Comparison of ENCODE assay signal across 8 cellular contexts in the genomic region with DNA sequence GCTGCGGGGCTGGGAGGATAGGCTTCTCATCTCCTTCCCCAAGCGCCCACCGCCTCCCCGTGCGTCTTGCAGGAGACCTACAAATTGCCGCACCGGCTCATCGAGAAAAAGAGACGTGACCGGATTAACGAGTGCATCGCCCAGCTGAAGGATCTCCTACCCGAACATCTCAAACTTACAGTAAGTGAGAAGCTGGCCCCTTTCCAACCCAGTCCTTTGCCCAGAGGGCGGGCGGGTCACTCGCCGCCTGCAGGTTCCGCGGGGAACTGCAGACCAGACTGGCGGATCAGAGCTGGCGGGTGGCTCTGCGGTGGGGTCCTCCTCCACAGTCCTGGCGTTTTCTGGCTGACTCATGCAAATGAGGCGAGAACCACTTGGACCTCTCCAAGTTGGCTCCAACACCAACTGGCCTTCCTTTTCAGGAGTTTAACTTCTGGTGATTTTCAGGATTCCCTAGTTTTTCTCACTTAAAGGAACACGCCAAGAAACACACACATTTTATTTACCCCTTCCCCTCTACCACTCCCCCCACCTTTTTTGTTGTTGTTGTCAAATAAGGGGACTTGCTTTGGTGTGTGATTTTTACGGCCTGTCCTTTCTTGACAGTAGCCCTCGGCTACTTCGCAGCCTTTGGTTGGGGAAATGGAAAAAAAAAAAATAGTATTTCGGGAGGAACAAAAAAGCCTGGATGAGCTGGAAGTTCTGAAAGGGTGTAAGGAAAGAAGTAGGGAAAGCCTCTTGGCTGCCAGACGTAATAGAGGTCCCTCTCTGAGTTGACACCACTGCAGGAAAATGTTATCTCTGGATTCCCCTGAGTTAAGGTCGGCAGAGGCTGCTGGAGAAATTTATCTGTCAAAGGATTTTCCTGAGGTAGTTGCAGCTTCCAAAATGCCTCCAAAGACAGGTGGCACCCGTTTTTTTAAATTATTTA. TPM values are rescaled to one million over a fixed set of nuclear protein-coding genes. Genes with fewer than 3 reads are reported as not detected.
DNase-seq lines count a peak whose midpoint lies in the region; ATAC-seq and TF ChIP-seq lines count a peak whose summit lies in the region.

No MANE protein-coding gene starts in this region.

- H3F3A ChIP-seq in SK-N-SH (replicated peaks; ENCODE audit: insufficient read depth): peaks cover 47% of the 10 kb centered on the region

- H3K79me2 ChIP-seq in KMS-11 (ENCODE audit: insufficient read depth, low read depth): no peaks in the 10 kb centered on the region
- H3K79me2 ChIP-seq in SK-N-SH (ENCODE audit: insufficient read depth): peaks cover 57% of the 10 kb centered on the region

- H3K9me3 ChIP-seq in SK-N-SH (no peaks in the 10 kb centered on the region), suprapubic skin (no peaks in the 10 kb centered on the region)

- no peaks in the 10 kb centered on the region for H3K9me3 Mint-ChIP-seq in activated naive CD4-positive, alpha-beta T cell treated with anti-CD3 and anti-CD28 coated beads, Interleukin-2, amount 50 U/mL, for 24 hours

- peaks cover 15% of the 10 kb centered on the region for H3K36me3 Mint-ChIP-seq in activated naive CD4-positive, alpha-beta T cell treated with anti-CD3 and anti-CD28 coated beads, Interleukin-2, amount 50 U/mL, for 24 hours

- TF ChIP-seq EP300 in SK-N-SH (IDR thresholded peaks at IDR 0.05; ENCODE audit: borderline replicate concordance in 1 of 2, low read depth in 1 of 2, low read length in 1 of 2) (peak in 1 of 2 experiments; percentile 56; a peak in 1 of 4 replicates), suprapubic skin (IDR thresholded peaks at IDR 0.05) (no peak)

- no peaks in the 10 kb centered on the region for H3K9me2 ChIP-seq in SK-N-SH

- peak; percentile 75 for TF ChIP-seq CTCF in KMS-11 (conservative IDR thresholded peaks at IDR 0.05; ENCODE audit: low read depth, low read length)
- TF ChIP-seq CTCF in SK-N-SH (IDR thresholded peaks at IDR 0.05): peak; percentile 89
- peak in 2 of 3 donors; percentile 93 to 98 for TF ChIP-seq CTCF in omental fat pad (IDR thresholded peaks at IDR 0.05)
- TF ChIP-seq CTCF in suprapubic skin (IDR thresholded peaks at IDR 0.05): peak; percentile 98 to 99

- WGBS in SK-N-SH (ENCODE audit: low lambda C conversion rate): 17% methylated on average over 15 of the region's 32 CpGs
- 2% methylated on average over 32 of the region's 32 CpGs for WGBS in suprapubic skin

- H3K9ac ChIP-seq in KMS-11: peak overlapping the region; percentile 57; the same call in 1 of the 2 replicates
- H3K9ac ChIP-seq in SK-N-SH: peak overlapping the region; percentile 98

- no peaks in the 10 kb centered on the region for H3K27me3 ChIP-seq in KMS-11 (ENCODE audit: insufficient read depth, low read depth)
- no peaks in the 10 kb centered on the region for H3K27me3 ChIP-seq in SK-N-SH (ENCODE audit: insufficient read depth)
- H3K27me3 ChIP-seq in suprapubic skin: no peaks in the 10 kb centered on the region

- in situ Hi-C loops in GM18951 (cut with MboI; ENCODE audit: low sequenced_read_pairs, unreplicated experiment): no loop called here

- H3K27ac Mint-ChIP-seq in activated naive CD4-positive, alpha-beta T cell treated with anti-CD3 and anti-CD28 coated beads, Interleukin-2, amount 50 U/mL, for 24 hours: peak overlapping the region; percentile 95

- ATAC-seq in omental fat pad (ENCODE audit: low FRiP score): peak; percentile 20

- peak overlapping the region; percentile 66 for H2AFZ ChIP-seq in KMS-11 (ENCODE audit: low read depth)
- no peak overlapping the region; the same call in 1 of the 2 replicates for H2AFZ ChIP-seq in SK-N-SH (ENCODE audit: low read depth)

- peak; percentile 85 for DNase-seq in AG08395 (ENCODE audit: low spot score)
- DNase-seq in SK-N-SH: peak; percentile 82
- peak; percentile 71 for DNase-seq in globus pallidus (ENCODE audit: low spot score)
- peak; percentile 94 for DNase-seq in omental fat pad (ENCODE audit: low spot score)
- DNase-seq in suprapubic skin (ENCODE audit: low spot score in 2 of 2): peak; percentile 95 to 96

- H3K4me2 ChIP-seq in KMS-11: peak overlapping the region; percentile 73
- peak overlapping the region; percentile 76 for H3K4me2 ChIP-seq in SK-N-SH

- H3K4me3 ChIP-seq in KMS-11 (IDR thresholded peaks at IDR 0.05; ENCODE audit: insufficient read depth, low read depth, low read length) (peak overlapping the region; percentile 80), SK-N-SH (ENCODE audit: low read depth in 2 of 2, low read length in 1 of 2) (peak overlapping the region; percentile 69 to 98), suprapubic skin (peak overlapping the region; percentile 97)

- peak; percentile 60 for TF ChIP-seq RAD21 in SK-N-SH (IDR thresholded peaks at IDR 0.05; ENCODE audit: low read length)

- H3K27me3 Mint-ChIP-seq in activated naive CD4-positive, alpha-beta T cell treated with anti-CD3 and anti-CD28 coated beads, Interleukin-2, amount 50 U/mL, for 24 hours: no peaks in the 10 kb centered on the region

- POLR2A ChIA-PET in SK-N-SH (lab: Yijun Ruan, JAX): interaction anchor here (1.7 kb wide), 1 partner anchor 48 kb away, joined by 5 read pairs; no protein-coding TSS in a partner anchor

- H4K20me1 ChIP-seq in KMS-11 (ENCODE audit: insufficient read depth): no peaks in the 10 kb centered on the region
- H4K20me1 ChIP-seq in SK-N-SH (ENCODE audit: insufficient read depth): peaks cover 16% of the 10 kb centered on the region

- CTCF ChIA-PET in SK-N-SH (lab: Yijun Ruan, JAX): interaction anchor here (0.6 to 16.3 kb wide), 36 partner anchors 12 to 470 kb away, joined by 3 to 277 read pairs (median 4); no protein-coding TSS in a partner anchor

- peak overlapping the region; percentile 97 for H3K4me3 Mint-ChIP-seq in activated naive CD4-positive, alpha-beta T cell treated with anti-CD3 and anti-CD28 coated beads, Interleukin-2, amount 50 U/mL, for 24 hours

- H3K4me1 ChIP-seq in KMS-11 (ENCODE audit: low read depth, poor library complexity, severe bottlenecking) (peaks cover 21% of the 10 kb centered on the region), SK-N-SH (ENCODE audit: control insufficient read depth in 1 of 2, insufficient read depth in 2 of 2, low read depth in 1 of 2, low read length in 1 of 2) (peaks cover 28 to 37% of the 10 kb centered on the region in 2 experiments; a peak in 3 of 4 replicates), suprapubic skin (peaks cover 70% of the 10 kb centered on the region)

- H3K27ac ChIP-seq in KMS-11 (peak overlapping the region; percentile 32; the same call in 1 of the 2 replicates), SK-N-SH (ENCODE audit: low read depth in 2 of 2, low read length in 1 of 2) (peak overlapping the region; percentile 91 to 95), suprapubic skin (peak overlapping the region; percentile 100)

- H3K36me3 ChIP-seq in KMS-11 (ENCODE audit: insufficient read depth): no peaks in the 10 kb centered on the region
- H3K36me3 ChIP-seq in SK-N-SH (replicated peaks in 1 of 2; ENCODE audit: control insufficient read depth in 1 of 2, insufficient read depth in 2 of 2, low read length in 1 of 2): peaks cover 26% of the 10 kb centered on the region in 2 experiments
- H3K36me3 ChIP-seq in suprapubic skin: peaks cover 9% of the 10 kb centered on the region

- TF ChIP-seq POLR2A in GM18951 (IDR thresholded peaks at IDR 0.05; ENCODE audit: extremely low read depth, insufficient read depth, insufficient read length) (peak; percentile 46), suprapubic skin (IDR thresholded peaks at IDR 0.05) (no peak)

- peaks cover 64% of the 10 kb centered on the region for H3K4me1 Mint-ChIP-seq in activated naive CD4-positive, alpha-beta T cell treated with anti-CD3 and anti-CD28 coated beads, Interleukin-2, amount 50 U/mL, for 24 hours

TF ChIP-seq in SK-N-SH, 30 proteins besides CTCF, POLR2A, EP300 and RAD21 (continues in another document):
- peak; percentile 65 for TF ChIP-seq TAF1 (IDR thresholded peaks at IDR 0.05; ENCODE audit: borderline replicate concordance, low read depth, low read length)
- TF ChIP-seq, protein P1, sequence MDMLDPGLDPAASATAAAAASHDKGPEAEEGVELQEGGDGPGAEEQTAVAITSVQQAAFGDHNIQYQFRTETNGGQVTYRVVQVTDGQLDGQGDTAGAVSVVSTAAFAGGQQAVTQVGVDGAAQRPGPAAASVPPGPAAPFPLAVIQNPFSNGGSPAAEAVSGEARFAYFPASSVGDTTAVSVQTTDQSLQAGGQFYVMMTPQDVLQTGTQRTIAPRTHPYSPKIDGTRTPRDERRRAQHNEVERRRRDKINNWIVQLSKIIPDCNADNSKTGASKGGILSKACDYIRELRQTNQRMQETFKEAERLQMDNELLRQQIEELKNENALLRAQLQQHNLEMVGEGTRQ (IDR thresholded peaks at IDR 0.05; ENCODE audit: borderline replicate concordance, low read depth, low read length): no peak
- TF ChIP-seq FOXJ3 (CRISPR knock-in tag; IDR thresholded peaks at IDR 0.05): no peak
- peak; percentile 47; the same call in 1 of the 2 replicates for TF ChIP-seq RXRA (IDR thresholded peaks at IDR 0.05; ENCODE audit: borderline replicate concordance, low read depth)
- peak; percentile 59 for TF ChIP-seq TCF12 (IDR thresholded peaks at IDR 0.05)
- TF ChIP-seq FOXM1 (IDR thresholded peaks at IDR 0.05; ENCODE audit: low read depth): no peak
- TF ChIP-seq CHD2 (IDR thresholded peaks at IDR 0.05; ENCODE audit: low read length, partially characterized antibody): peak; percentile 76
- TF ChIP-seq FOSL2 (IDR thresholded peaks at IDR 0.05; ENCODE audit: borderline replicate concordance, low read depth): peak; percentile 59; the same call in 1 of the 2 replicates
- TF ChIP-seq SIN3A (IDR thresholded peaks at IDR 0.05; ENCODE audit: borderline replicate concordance, low read depth, low read length): peak; percentile 81; the same call in 1 of the 2 replicates
- TF ChIP-seq GABPA (IDR thresholded peaks at IDR 0.05; ENCODE audit: low read depth): no peak
- no peak; the same call in 1 of the 2 replicates for TF ChIP-seq MXI1 (IDR thresholded peaks at IDR 0.05; ENCODE audit: low read depth, low read length)
- TF ChIP-seq, protein P2, sequence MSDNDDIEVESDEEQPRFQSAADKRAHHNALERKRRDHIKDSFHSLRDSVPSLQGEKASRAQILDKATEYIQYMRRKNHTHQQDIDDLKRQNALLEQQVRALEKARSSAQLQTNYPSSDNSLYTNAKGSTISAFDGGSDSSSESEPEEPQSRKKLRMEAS (IDR thresholded peaks at IDR 0.05; ENCODE audit: low read depth): peak; percentile 79
- peak; percentile 38 for TF ChIP-seq JUND (IDR thresholded peaks at IDR 0.05)
- TF ChIP-seq POLR2AphosphoS5 (IDR thresholded peaks at IDR 0.05; ENCODE audit: low read depth, low read length): peak; percentile 63; the same call in 1 of the 2 replicates
- peak; percentile 96 for TF ChIP-seq NFIC (IDR thresholded peaks at IDR 0.05; ENCODE audit: borderline replicate concordance)
- no peak for TF ChIP-seq EZH2phosphoT487 (IDR thresholded peaks at IDR 0.05; ENCODE audit: borderline replicate concordance, low read depth)

RNA-seq across cellular contexts. Expression of a gene that starts 1.3 kb away (rescaled TPM):
- polyA plus RNA-seq in SK-N-SH (2012; rRNA removed): 47.2 and 62.2 TPM in 2 replicates
- polyA plus RNA-seq in SK-N-SH (2012; cell fraction: cytosol; rRNA removed): 23.2 and 33.0 TPM in 2 replicates
- 211 and 257 TPM in 2 replicates for polyA plus RNA-seq in SK-N-SH (2012; cell fraction: nucleus; rRNA removed)
- 100 to 1,000 TPM in 1 of 4 donors, 10 to 100 TPM in 3; 16.3 to 101 (median 59.1) TPM for total RNA-seq in omental fat pad
- 100 to 1,000 TPM in 1 of 4 donors, 10 to 100 TPM in 3; 63.0 to 154 (median 93.3) TPM for total RNA-seq in suprapubic skin

Comparison
In these comparisons a context has a peak if more than half of its experiments do, and no peak if none do; other contexts are left out.
1. Peak in every context shown above with its lines: DNase-seq, ATAC-seq, H3K4me3 ChIP-seq and H3K27ac ChIP-seq.
2. H3K27ac ChIP-seq: peak in every context shown above with its lines; median percentile 100 in suprapubic skin; 93 in SK-N-SH; 32 in KMS-11.